ENCODE assay signal across 2 cellular contexts in the genomic region with DNA sequence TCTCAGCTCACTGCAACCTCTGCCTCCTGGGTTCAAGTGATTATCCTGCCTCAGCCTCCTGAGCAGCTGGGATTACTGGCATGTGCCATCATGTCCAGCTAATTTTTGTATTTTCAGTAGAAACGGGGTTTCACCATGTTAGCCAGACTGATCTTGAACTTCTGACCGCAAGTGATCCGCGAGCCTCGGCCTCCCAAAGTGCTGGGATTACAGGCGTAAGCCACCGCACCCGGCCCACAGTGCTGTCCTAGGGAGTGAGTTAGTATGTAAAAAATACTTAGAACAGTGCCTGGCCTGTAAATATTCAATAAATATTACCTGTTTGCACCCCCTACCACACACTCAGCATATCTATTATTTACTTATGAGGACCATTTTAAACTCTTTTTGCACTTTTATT. TPM values are rescaled to one million over a fixed set of nuclear protein-coding genes. Genes with fewer than 3 reads are reported as not detected.
"Had no signal": no experiment of that assay in that cellular context is flagged by ENCODE, and none has a peak within 500 bp of the region (broad histone marks: within the 10 kb centered on the region; RNA-seq: fewer than 3 reads in every experiment).

No MANE protein-coding gene starts in this region.

RNA-seq across cellular contexts. Expression of a gene that starts 38.5 kb away (rescaled TPM):
- total RNA-seq: G401, GM12878 had no signal
- polyA plus RNA-seq: GM12878 had no signal
